In the genomic region with DNA sequence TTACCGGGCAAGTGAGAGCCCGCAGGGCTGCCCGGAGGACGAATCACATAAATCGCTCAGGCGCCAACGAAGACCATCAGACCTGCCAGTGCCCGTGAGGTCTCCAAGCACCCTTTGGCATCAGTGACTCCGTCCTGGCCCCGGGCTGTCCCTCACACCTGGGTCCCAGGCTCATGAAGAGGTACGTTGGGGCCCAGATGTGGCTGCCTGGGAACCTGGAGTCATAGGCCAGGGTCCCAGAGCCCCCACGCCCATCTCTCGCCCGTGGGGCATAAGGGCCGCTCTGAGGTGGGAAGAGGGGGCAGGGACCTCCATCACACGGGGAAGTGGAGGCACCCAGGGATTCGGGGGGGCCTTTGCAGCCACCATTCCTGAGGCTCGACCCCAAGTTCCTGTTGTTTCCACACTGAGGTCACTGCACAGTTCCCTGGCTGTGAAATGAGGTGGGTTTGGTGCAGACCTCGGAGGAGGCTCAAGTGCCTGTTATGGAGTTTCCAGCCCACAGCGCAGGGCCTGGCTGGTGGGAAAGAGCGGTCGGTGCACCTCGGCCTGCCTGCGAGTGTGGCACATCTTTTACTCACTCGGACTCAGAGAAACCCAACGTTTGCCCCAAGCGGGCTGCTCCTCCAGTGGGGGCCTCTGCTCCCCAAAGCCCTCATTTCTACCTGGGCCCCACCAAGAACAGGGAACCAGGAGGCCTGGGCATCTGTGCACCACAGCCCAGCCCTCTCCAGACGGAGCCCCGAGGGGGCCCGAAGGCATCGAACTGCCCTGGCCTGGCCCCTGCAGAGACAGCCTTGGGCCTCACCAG, we compare ENCODE assay signal across 13 cellular contexts. TPM values are rescaled to one million over a fixed set of nuclear protein-coding genes. Genes with fewer than 3 reads are reported as not detected.
"Had no signal": no experiment of that assay in that cellular context is flagged by ENCODE, and none has a peak within 500 bp of the region (broad histone marks: within the 10 kb centered on the region; RNA-seq: fewer than 3 reads in every experiment).

No MANE protein-coding gene starts in this region.

- H3K27me3 ChIP-seq: neutrophil, testis had no signal

- H3K27ac ChIP-seq: esophagus squamous epithelium, neutrophil, SK-N-MC, testis had no signal

- H3K4me1 Mint-ChIP-seq: mesothelial cell of epicardium had no signal

- H3K4me2 ChIP-seq: smooth muscle cell had no signal

- H3K9me3 ChIP-seq: esophagus squamous epithelium, neutrophil, testis had no signal

- H3K4me3 ChIP-seq: esophagus squamous epithelium, SK-N-MC, smooth muscle cell, testis had no signal

- H3K4me3 Mint-ChIP-seq: activated CD4-positive, alpha-beta T cell treated with anti-CD3 and anti-CD28 coated beads, Interleukin-2, amount 10 ng/mL, durations not matched to agents 24 days and 14 days; mesothelial cell of epicardium had no signal

- H3K4me1 ChIP-seq: testis had no signal

- H3K27ac Mint-ChIP-seq: mesothelial cell of epicardium had no signal

- H3K9me3 Mint-ChIP-seq: activated CD4-positive, alpha-beta T cell treated with anti-CD3 and anti-CD28 coated beads, Interleukin-2, amount 10 ng/mL, durations not matched to agents 24 days and 14 days; mesothelial cell of epicardium had no signal

- H3K27me3 Mint-ChIP-seq: activated CD4-positive, alpha-beta T cell treated with anti-CD3 and anti-CD28 coated beads, Interleukin-2, amount 10 ng/mL, durations not matched to agents 24 days and 14 days had no signal

- DNase-seq: activated CD4-positive, alpha-beta T cell treated with anti-CD3 and anti-CD28 coated beads, Interleukin-2, amount 10 ng/mL, durations not matched to agents 24 days and 14 days; activated gamma-delta T cell treated with Interleukin-2 at 50 U/mL for 16 hours; activated T-cell treated with anti-CD3 and anti-CD28 coated beads, Interleukin-2, amount 50 U/mL, for 1 hour; esophagus squamous epithelium; foreskin fibroblast; islet precursor cell; stimulated activated naive CD4-positive, alpha-beta T cell treated with Interleukin-2 at 50 U/mL for 16 hours; testis had no signal

RNA-seq across cellular contexts. Expression of gene C13orf46, which starts 35.9 kb away (rescaled TPM):
- total RNA-seq: esophagus squamous epithelium, myocyte had no signal
